ENCODE assay signal across 12 cellular contexts in the genomic region with DNA sequence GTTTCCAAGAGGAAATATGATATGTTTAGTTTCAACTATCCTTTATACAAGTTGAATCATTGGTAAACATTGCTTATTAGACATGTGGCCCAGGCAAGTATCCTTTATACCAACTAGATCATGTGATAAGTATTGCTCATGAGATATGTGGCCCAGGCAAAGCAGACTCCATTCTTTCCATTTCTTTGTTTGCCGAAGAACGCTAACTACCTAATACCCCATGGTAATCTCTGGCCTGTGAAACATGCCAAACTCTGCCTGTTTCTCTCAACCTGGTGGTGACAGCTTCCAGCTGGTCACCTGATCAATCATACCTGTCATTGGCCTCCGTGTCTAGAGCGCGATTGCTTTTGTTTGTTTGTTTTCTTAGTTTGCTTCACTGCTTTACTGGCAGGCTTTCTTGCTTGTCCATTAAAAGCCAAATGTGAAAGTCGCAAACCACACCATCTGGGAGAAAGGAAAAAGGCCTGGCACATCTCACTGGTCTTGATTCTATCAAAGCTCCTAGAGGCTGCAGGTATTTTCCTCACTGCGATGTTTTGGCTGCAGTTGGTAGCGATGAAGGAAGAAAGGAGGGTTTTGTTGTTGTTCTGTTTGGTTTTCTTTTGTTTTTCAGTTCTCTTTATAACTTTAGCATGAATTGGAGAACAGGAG.
DNase-seq lines count a peak whose midpoint lies in the region; ATAC-seq and TF ChIP-seq lines count a peak whose summit lies in the region.
"Had no signal": no experiment of that assay in that cellular context is flagged by ENCODE, and none has a peak within 500 bp of the region (broad histone marks: within the 10 kb centered on the region; RNA-seq: fewer than 3 reads in every experiment).

No MANE protein-coding gene starts in this region.

- CTCF ChIA-PET in SK-N-SH (lab: Yijun Ruan, JAX), result interaction anchor here (1.2 kb wide), 1 partner anchor 16 kb away, joined by 3 read pairs; no protein-coding TSS in a partner anchor

- ATAC-seq in SK-N-SH treated with all-trans-retinoic acid at 6 μM for 48 hours (peak; percentile 62), lower lobe of right lung (no peak), GM21529 (IDR thresholded peaks at IDR 0.05; ENCODE audit: unreplicated experiment) (no peak), GM19324 (IDR thresholded peaks at IDR 0.05; ENCODE audit: low FRiP score, unreplicated experiment) (no peak)

- H3K9me2 ChIP-seq in SK-N-SH, result no peaks in the 10 kb centered on the region

- no peak for TF ChIP-seq EP300 in SK-N-SH (IDR thresholded peaks at IDR 0.05; ENCODE audit: borderline replicate concordance in 1 of 2, low read depth in 1 of 2, low read length in 1 of 2)
- no peak for TF ChIP-seq EP300 in stomach (IDR thresholded peaks at IDR 0.05)

- POLR2A ChIA-PET in SK-N-SH (lab: Yijun Ruan, JAX), result no interaction called here

- H3K4me3 ChIP-seq in SK-N-SH (ENCODE audit: low read depth in 2 of 2, low read length in 1 of 2), result no peak overlapping the region
- no peak overlapping the region for H3K4me3 ChIP-seq in fibroblast of mammary gland (ENCODE audit: control insufficient read depth, low read depth, low read length)
- no peak overlapping the region for H3K4me3 ChIP-seq in stomach
- no peak overlapping the region for H3K4me3 ChIP-seq in lower lobe of right lung

- TF ChIP-seq POLR2A in stomach (IDR thresholded peaks at IDR 0.05), result no peak

- DNase-seq in SK-N-SH (no peak), NCI-H748 (lab: John Stamatoyannopoulos, UW; ENCODE audit: unreplicated experiment) (peak; percentile 73), fibroblast of mammary gland (ENCODE audit: low read depth) (peak; percentile 21), stomach (peak; percentile 26), lower lobe of right lung (no peak)
- DNase-seq: ACHN; activated CD4-positive, CD25-positive, alpha-beta regulatory T cell treated with anti-CD3 and anti-CD28 coated beads, Interleukin-2, amount 50 U/mL, for 72 hours; activated naive CD8-positive, alpha-beta T cell treated with anti-CD3 and anti-CD28 coated beads for 36 hours; stimulated activated naive CD4-positive, alpha-beta T cell had no signal

- H3K27me3 ChIP-seq in SK-N-SH (ENCODE audit: insufficient read depth) (no peaks in the 10 kb centered on the region), stomach (no peaks in the 10 kb centered on the region), lower lobe of right lung (ENCODE audit: low read depth) (no peaks in the 10 kb centered on the region)

- 72% methylated on average over 8 of the region's 8 CpGs for WGBS in SK-N-SH (ENCODE audit: low lambda C conversion rate)
- 21 to 42% (median 34%) methylated on average over 8 of the region's 8 CpGs for WGBS in stomach, 5 donors

- H3K9ac ChIP-seq in SK-N-SH, result no peak overlapping the region

- H3K79me2 ChIP-seq in SK-N-SH (ENCODE audit: insufficient read depth), result no peaks in the 10 kb centered on the region

- H3K4me1 ChIP-seq in SK-N-SH (ENCODE audit: control insufficient read depth in 1 of 2, insufficient read depth in 2 of 2, low read depth in 1 of 2, low read length in 1 of 2) (peaks cover 0 to 5% of the 10 kb centered on the region in 2 experiments; a peak in 2 of 4 replicates), stomach (peaks cover 0 to 4% (median 0%) of the 10 kb centered on the region in 4 donors), lower lobe of right lung (no peaks in the 10 kb centered on the region)

- no peaks in the 10 kb centered on the region for H3K9me3 ChIP-seq in SK-N-SH
- H3K9me3 ChIP-seq in stomach, result no peaks in the 10 kb centered on the region
- no peaks in the 10 kb centered on the region for H3K9me3 ChIP-seq in lower lobe of right lung

- no peaks in the 10 kb centered on the region for H3F3A ChIP-seq in SK-N-SH (replicated peaks; ENCODE audit: insufficient read depth)

- H3K27ac ChIP-seq in SK-N-SH (ENCODE audit: low read depth in 2 of 2, low read length in 1 of 2) (no peak overlapping the region), stomach (peak overlapping the region in 2 of 5 donors; percentile 36 to 43), lower lobe of right lung (no peak overlapping the region)

- TF ChIP-seq CTCF in SK-N-SH (IDR thresholded peaks at IDR 0.05) (no peak), fibroblast of mammary gland (conservative IDR thresholded peaks at IDR 0.05; ENCODE audit: control insufficient read depth, insufficient read depth, low read depth, low read length) (no peak), stomach (IDR thresholded peaks at IDR 0.05) (no peak), lower lobe of right lung (IDR thresholded peaks at IDR 0.05) (no peak)

- no peak for TF ChIP-seq RAD21 in SK-N-SH (IDR thresholded peaks at IDR 0.05; ENCODE audit: low read length)

- H3K36me3 ChIP-seq in SK-N-SH (replicated peaks in 1 of 2; ENCODE audit: control insufficient read depth in 1 of 2, insufficient read depth in 2 of 2, low read length in 1 of 2) (no peaks in the 10 kb centered on the region), stomach (no peaks in the 10 kb centered on the region), lower lobe of right lung (no peaks in the 10 kb centered on the region)

- H3K4me2 ChIP-seq in SK-N-SH, result no peak overlapping the region

- no peak overlapping the region for H2AFZ ChIP-seq in SK-N-SH (ENCODE audit: low read depth)

- H4K20me1 ChIP-seq in SK-N-SH (ENCODE audit: insufficient read depth), result no peaks in the 10 kb centered on the region

- intact Hi-C loops in stomach (cut with DNase I; ENCODE audit: low total_unique reads) (no loop called here), lower lobe of right lung (cut with DNase I) (no loop called here)

TF ChIP-seq in SK-N-SH treated with all-trans-retinoic acid at 6 μM for 48 hours, 23 proteins besides CTCF, POLR2A, EP300 and RAD21:
- TF ChIP-seq ISL1 (CRISPR knock-in tag; IDR thresholded peaks at IDR 0.05), result no peak
- TF ChIP-seq TOX (CRISPR knock-in tag; IDR thresholded peaks at IDR 0.05; ENCODE audit: borderline replicate concordance), result peak; percentile 54; the same call in 1 of the 2 replicates
- TF ChIP-seq, protein P1, sequence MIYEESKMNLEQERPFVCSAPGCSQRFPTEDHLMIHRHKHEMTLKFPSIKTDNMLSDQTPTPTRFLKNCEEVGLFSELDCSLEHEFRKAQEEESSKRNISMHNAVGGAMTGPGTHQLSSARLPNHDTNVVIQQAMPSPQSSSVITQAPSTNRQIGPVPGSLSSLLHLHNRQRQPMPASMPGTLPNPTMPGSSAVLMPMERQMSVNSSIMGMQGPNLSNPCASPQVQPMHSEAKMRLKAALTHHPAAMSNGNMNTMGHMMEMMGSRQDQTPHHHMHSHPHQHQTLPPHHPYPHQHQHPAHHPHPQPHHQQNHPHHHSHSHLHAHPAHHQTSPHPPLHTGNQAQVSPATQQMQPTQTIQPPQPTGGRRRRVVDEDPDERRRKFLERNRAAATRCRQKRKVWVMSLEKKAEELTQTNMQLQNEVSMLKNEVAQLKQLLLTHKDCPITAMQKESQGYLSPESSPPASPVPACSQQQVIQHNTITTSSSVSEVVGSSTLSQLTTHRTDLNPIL (CRISPR knock-in tag; IDR thresholded peaks at IDR 0.05; ENCODE audit: low read depth), result no peak

TF ChIP-seq in SK-N-SH, 30 proteins besides CTCF, POLR2A, EP300 and RAD21:
- TF ChIP-seq NFIC (IDR thresholded peaks at IDR 0.05; ENCODE audit: borderline replicate concordance) (no peak), YY1 (IDR thresholded peaks at IDR 0.05; ENCODE audit: low read depth) (no peak), SMC3 (IDR thresholded peaks at IDR 0.05; ENCODE audit: low read depth, low read length) (no peak)

Comparison
In these comparisons a context has a peak if more than half of its experiments do, and no peak if none do; other contexts are left out.
1. DNase-seq: peak in NCI-H748 (single experiment), fibroblast of mammary gland (single experiment) and stomach (single experiment); none in SK-N-SH (single experiment) and lower lobe of right lung (single experiment).